Comparison of ENCODE assay signal across 10 cellular contexts in genomic region chr9:112809351-112809848, GRCh38.
DNase-seq lines count a peak whose midpoint lies in the region; ATAC-seq and TF ChIP-seq lines count a peak whose summit lies in the region.
"Had no signal": no experiment of that assay in that cellular context is flagged by ENCODE, and none has a peak within 500 bp of the region (broad histone marks: within the 10 kb centered on the region; RNA-seq: fewer than 3 reads in every experiment).

No MANE protein-coding gene starts in this region.

- DNase-seq in GM13976 (ENCODE audit: low spot score): peak; percentile 84
- DNase-seq in central memory CD8-positive, alpha-beta T cell (ENCODE audit: low spot score in 2 of 2): no peak
- DNase-seq in activated CD8-positive, alpha-beta memory T cell treated with anti-CD3 and anti-CD28 coated beads, Interleukin-2, amount 50 U/mL, for 48 hours: no peak
- no peak for DNase-seq in NCI-H2029 (lab: John Stamatoyannopoulos, UW)
- no peak for DNase-seq in hypothalamus (lab: John Stamatoyannopoulos, UW)
- DNase-seq in activated T-cell treated with anti-CD3 and anti-CD28 coated beads for 4 hours: no peak
- DNase-seq: T-helper 2 cell had no signal

- H3K4me1 Mint-ChIP-seq in central memory CD8-positive, alpha-beta T cell: peaks cover 10% of the 10 kb centered on the region

- in situ Hi-C loops in GM13976 (cut with MboI; ENCODE audit: low sequenced_read_pairs, unreplicated experiment): no loop called here

- no peak for TF ChIP-seq CTCF in GM13976 (IDR thresholded peaks at IDR 0.05; ENCODE audit: borderline replicate concordance, control extremely low read depth, extremely low read depth, insufficient read depth, missing control alignments)

- no peak overlapping the region for H3K27ac Mint-ChIP-seq in central memory CD8-positive, alpha-beta T cell (ENCODE audit: low read depth)
- H3K27ac Mint-ChIP-seq: stimulated activated naive CD8-positive, alpha-beta T cell treated with anti-CD3 and anti-CD28 coated beads, Interleukin-15, Interleukin-2, amounts not matched to agents 100 ng/mL and 50 ng/mL, for 24 hours had no signal

- H3K36me3 Mint-ChIP-seq in central memory CD8-positive, alpha-beta T cell (ENCODE audit: insufficient read depth): peaks cover 14% of the 10 kb centered on the region

- no peaks in the 10 kb centered on the region for H3K9me3 Mint-ChIP-seq in central memory CD8-positive, alpha-beta T cell
- H3K9me3 Mint-ChIP-seq: stimulated activated naive CD8-positive, alpha-beta T cell treated with anti-CD3 and anti-CD28 coated beads, Interleukin-15, Interleukin-2, amounts not matched to agents 100 ng/mL and 50 ng/mL, for 24 hours had no signal

- H3K4me3 Mint-ChIP-seq in central memory CD8-positive, alpha-beta T cell: no peak overlapping the region
- H3K4me3 Mint-ChIP-seq: stimulated activated naive CD8-positive, alpha-beta T cell treated with anti-CD3 and anti-CD28 coated beads, Interleukin-15, Interleukin-2, amounts not matched to agents 100 ng/mL and 50 ng/mL, for 24 hours had no signal

- ATAC-seq in GM21381 (IDR thresholded peaks at IDR 0.05; ENCODE audit: unreplicated experiment): peak; percentile 99
- ATAC-seq in HG03196 (IDR thresholded peaks at IDR 0.05; ENCODE audit: unreplicated experiment): peak; percentile 99
- ATAC-seq in central memory CD8-positive, alpha-beta T cell (replicated peaks; ENCODE audit: extremely low read depth, poor library complexity, severe bottlenecking): peak; percentile 32

- H3K27me3 Mint-ChIP-seq in central memory CD8-positive, alpha-beta T cell: no peaks in the 10 kb centered on the region
- H3K27me3 Mint-ChIP-seq: stimulated activated naive CD8-positive, alpha-beta T cell treated with anti-CD3 and anti-CD28 coated beads, Interleukin-15, Interleukin-2, amounts not matched to agents 100 ng/mL and 50 ng/mL, for 24 hours had no signal

Comparison
In these comparisons a context has a peak if more than half of its experiments do, and no peak if none do; other contexts are left out.
1. ATAC-seq: peak in every context shown above with its lines; median percentile 99 in GM21381; 99 in HG03196; 32 in central memory CD8-positive, alpha-beta T cell.